ENCODE assay signal across 8 cellular contexts in genomic region chr13:32538621-32539246, GRCh38. TPM values are rescaled to one million over a fixed set of nuclear protein-coding genes. Genes with fewer than 3 reads are reported as not detected.
A peak's percentile ranks its signal among the peaks of the same experiment; 100 is the strongest.
DNase-seq lines count a peak whose midpoint lies in the region; ATAC-seq and TF ChIP-seq lines count a peak whose summit lies in the region.

Gene N4BP2L2 (minus strand): TSS chr13:32538795. CDS start chr13:32537027, 1,768 bp downstream.

- intact Hi-C loops in Right ventricle myocardium inferior (cut with DNase I) (loop anchor here (5.0 kb wide), 4 partner anchors 49 to 221 kb away; partner anchors contain the start of genes BRCA2, N4BP2L1, PDS5B and ZAR1L), ovary (cut with DNase I) (loop anchor here in 3 of 4 donors (10.0 kb wide), 2 partner anchors 114 to 124 kb away; partner anchors contain the start of gene N4BP2L1 (in 2 of the 3)), thyroid gland (cut with DNase I) (no loop called here)

- no peak for TF ChIP-seq EP300 in ovary (IDR thresholded peaks at IDR 0.05)

- TF ChIP-seq CTCF in GM12874 (IDR thresholded peaks at IDR 0.05; ENCODE audit: insufficient read depth, low read depth, low read length) (0 out of 2 replicates have a peak, but pooled peaks have one; percentile 6), ovary (IDR thresholded peaks at IDR 0.05) (peak; percentile 34 to 67 (median 39)), thyroid gland (IDR thresholded peaks at IDR 0.05) (peak in 3 of 6 experiments; percentile 37 to 53 (median 43))

- H3K9me3 ChIP-seq in ovary (no peaks in the 10 kb centered on the region), thyroid gland (no peaks in the 10 kb centered on the region)

- 1% methylated on average over 32 of the region's 32 CpGs for WGBS in ovary, 3 donors
- WGBS in thyroid gland, 2 donors = 1% methylated on average over 31 to 32 of the region's 32 CpGs

- H3K27me3 ChIP-seq in ovary = no peaks in the 10 kb centered on the region
- H3K27me3 ChIP-seq in thyroid gland = no peaks in the 10 kb centered on the region

- ATAC-seq in HG02763 (IDR thresholded peaks at IDR 0.05; ENCODE audit: unreplicated experiment) = peak; percentile 97
- ATAC-seq in Right ventricle myocardium inferior = peak; percentile 99

- DNase-seq in NCI-H1417 (lab: John Stamatoyannopoulos, UW) (peak; percentile 85 to 96 (median 93)), SW 1271 (lab: John Stamatoyannopoulos, UW) (peak; percentile 96 to 98), Right ventricle myocardium inferior (ENCODE audit: missing footprints) (peak; percentile 95), ovary (peak; percentile 92 to 96 (median 94)), thyroid gland (peak; percentile 94 to 96)
- peak; percentile 68 for DNase-seq in activated naive CD8-positive, alpha-beta T cell treated with anti-CD3 and anti-CD28 coated beads, Interleukin-2, amount 50 U/mL, for 16 hours (ENCODE audit: low read depth, low spot score)

- H3K4me3 ChIP-seq in ovary = peak within 1 kb of the TSS; percentile 84
- peak within 1 kb of the TSS; percentile 21 to 78 (median 67) for H3K4me3 ChIP-seq in thyroid gland (replicated peaks in 1 of 3)

- H3K4me1 ChIP-seq in ovary (ENCODE audit: insufficient read depth) = peaks cover 6% of the 10 kb centered on the region
- H3K4me1 ChIP-seq in thyroid gland = peaks cover 26 to 34% of the 10 kb centered on the region in 2 donors

- TF ChIP-seq POLR2A in ovary (IDR thresholded peaks at IDR 0.05) (peak; percentile 84), thyroid gland (IDR thresholded peaks at IDR 0.05) (peak in 1 of 2 donors; percentile 75)

- H3K36me3 ChIP-seq in ovary (no peaks in the 10 kb centered on the region), thyroid gland (peaks cover 0 to 3% of the 10 kb centered on the region in 2 donors)

- H3K27ac ChIP-seq in ovary (peak within 1 kb of the TSS; percentile 80), thyroid gland (peak within 1 kb of the TSS; percentile 71 to 98 (median 96))

RNA-seq across cellular contexts. Expression of gene N4BP2L2, which starts in this region (rescaled TPM):
- 115 TPM for total RNA-seq in Right ventricle myocardium inferior
- 100 to 1,000 TPM; 144 to 220 (median 183) TPM for total RNA-seq in ovary
- 100 to 1,000 TPM in 1 of 2 donors, 10 to 100 TPM in 1; 67.8 to 106 TPM for polyA plus RNA-seq in ovary
- total RNA-seq in thyroid gland = 100 to 1,000 TPM; 267 to 633 (median 382) TPM

Comparison
In these comparisons a context has a peak if more than half of its experiments do, and no peak if none do; other contexts are left out.
1. Peak in every context shown above with its lines: DNase-seq, ATAC-seq, H3K4me3 ChIP-seq and H3K27ac ChIP-seq.